8 cellular contexts compared by ENCODE assay signal in the genomic region with DNA sequence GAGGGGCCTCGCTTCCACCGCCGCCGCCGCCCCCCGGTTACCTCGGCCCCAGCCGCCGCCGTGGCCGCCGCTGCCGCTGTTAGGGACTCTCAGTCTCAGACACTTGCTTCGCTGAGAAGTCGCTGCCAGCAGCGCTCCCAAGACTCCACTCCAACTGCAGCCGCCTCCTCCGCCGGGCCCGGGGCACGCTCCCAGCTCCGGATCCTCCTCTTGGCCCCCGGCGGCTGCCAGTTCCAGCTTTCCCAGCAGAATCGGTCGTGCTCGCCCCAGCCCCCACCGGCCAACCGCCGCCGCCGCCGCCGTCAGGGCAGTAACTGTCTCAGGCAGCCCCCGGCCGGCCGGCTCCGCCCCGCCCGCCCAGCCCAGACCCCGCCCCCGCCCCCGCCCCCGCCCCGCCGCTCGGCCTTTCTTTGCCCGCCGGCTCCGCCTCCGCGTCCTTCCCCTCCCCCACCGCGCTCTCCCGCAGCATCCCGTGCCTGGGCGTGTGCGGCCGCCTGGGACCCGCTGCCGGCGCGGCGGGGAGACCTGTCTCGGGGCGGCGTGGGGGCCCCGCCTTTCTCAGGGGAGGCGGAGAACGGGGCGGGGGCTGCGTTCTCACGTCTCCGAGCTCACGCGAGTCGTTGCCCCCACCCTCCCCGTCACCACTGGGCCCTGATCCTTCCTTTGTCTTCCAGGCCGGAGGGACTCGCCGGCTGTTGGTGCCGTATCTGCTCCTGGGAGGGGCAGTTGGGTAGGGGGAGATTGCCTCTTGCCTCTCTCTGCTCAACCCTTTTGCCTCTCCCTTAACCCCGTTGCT. TPM values are rescaled to one million over a fixed set of nuclear protein-coding genes. Genes with fewer than 3 reads are reported as not detected.
A peak's percentile ranks its signal among the peaks of the same experiment; 100 is the strongest.
DNase-seq lines count a peak whose midpoint lies in the region; ATAC-seq, FAIRE-seq and TF ChIP-seq lines count a peak whose summit lies in the region.

A gene with protein sequence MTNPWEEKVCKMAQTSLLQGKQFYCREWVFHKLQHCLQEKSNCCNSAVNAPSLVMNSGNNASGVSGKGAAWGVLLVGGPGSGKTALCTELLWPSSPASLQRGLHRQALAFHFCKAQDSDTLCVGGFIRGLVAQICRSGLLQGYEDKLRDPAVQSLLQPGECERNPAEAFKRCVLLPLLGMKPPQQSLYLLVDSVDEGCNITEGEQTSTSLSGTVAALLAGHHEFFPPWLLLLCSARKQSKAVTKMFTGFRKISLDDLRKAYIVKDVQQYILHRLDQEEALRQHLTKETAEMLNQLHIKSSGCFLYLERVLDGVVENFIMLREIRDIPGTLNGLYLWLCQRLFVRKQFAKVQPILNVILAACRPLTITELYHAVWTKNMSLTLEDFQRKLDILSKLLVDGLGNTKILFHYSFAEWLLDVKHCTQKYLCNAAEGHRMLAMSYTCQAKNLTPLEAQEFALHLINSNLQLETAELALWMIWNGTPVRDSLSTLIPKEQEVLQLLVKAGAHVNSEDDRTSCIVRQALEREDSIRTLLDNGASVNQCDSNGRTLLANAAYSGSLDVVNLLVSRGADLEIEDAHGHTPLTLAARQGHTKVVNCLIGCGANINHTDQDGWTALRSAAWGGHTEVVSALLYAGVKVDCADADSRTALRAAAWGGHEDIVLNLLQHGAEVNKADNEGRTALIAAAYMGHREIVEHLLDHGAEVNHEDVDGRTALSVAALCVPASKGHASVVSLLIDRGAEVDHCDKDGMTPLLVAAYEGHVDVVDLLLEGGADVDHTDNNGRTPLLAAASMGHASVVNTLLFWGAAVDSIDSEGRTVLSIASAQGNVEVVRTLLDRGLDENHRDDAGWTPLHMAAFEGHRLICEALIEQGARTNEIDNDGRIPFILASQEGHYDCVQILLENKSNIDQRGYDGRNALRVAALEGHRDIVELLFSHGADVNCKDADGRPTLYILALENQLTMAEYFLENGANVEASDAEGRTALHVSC (N-terminal part only) (minus strand): TSS at position 316 of the 796 bp plus-strand sequence. CDS start 2,221 bp downstream, outside the sequence.

- H3K9me3 ChIP-seq in right atrium auricular region (no peaks in the 10 kb centered on the region), prostate gland (no peaks in the 10 kb centered on the region), uterus (no peaks in the 10 kb centered on the region)

- intact Hi-C loops in prostate gland (cut with DNase I) (loop anchor here (10.0 kb wide), 1 partner anchor 388 kb away; no protein-coding TSS in a partner anchor), uterus (cut with DNase I; ENCODE audit: low total_unique reads) (no loop called here)

- peak; percentile 77 for ATAC-seq in HG02759 (IDR thresholded peaks at IDR 0.05; ENCODE audit: unreplicated experiment)

- WGBS in prostate gland: 0% methylated on average over 31 of the region's 83 CpGs

- peak; percentile 9 for FAIRE-seq in GM12891 (lab: Jason Lieb, UNC)

- H3K36me3 ChIP-seq in right atrium auricular region: no peaks in the 10 kb centered on the region
- H3K36me3 ChIP-seq in prostate gland: no peaks in the 10 kb centered on the region
- no peaks in the 10 kb centered on the region for H3K36me3 ChIP-seq in uterus

- H3K27ac ChIP-seq in right atrium auricular region: peak within 1 kb of the TSS; percentile 98
- H3K27ac ChIP-seq in prostate gland: peak within 1 kb of the TSS; percentile 93 to 96
- H3K27ac ChIP-seq in uterus: peak within 1 kb of the TSS; percentile 96 to 99

- peak within 1 kb of the TSS; percentile 73 to 97 for H3K4me3 ChIP-seq in right atrium auricular region
- peak within 1 kb of the TSS; percentile 86 to 94 for H3K4me3 ChIP-seq in prostate gland
- peak within 1 kb of the TSS; percentile 62 to 96 for H3K4me3 ChIP-seq in uterus

- TF ChIP-seq CTCF in right atrium auricular region (IDR thresholded peaks at IDR 0.05): no peak
- TF ChIP-seq CTCF in prostate gland (IDR thresholded peaks at IDR 0.05): no peak
- TF ChIP-seq CTCF in uterus (IDR thresholded peaks at IDR 0.05): no peak

- peaks cover 0 to 30% of the 10 kb centered on the region in 2 donors for H3K4me1 ChIP-seq in right atrium auricular region
- no peaks in the 10 kb centered on the region for H3K4me1 ChIP-seq in prostate gland (replicated peaks)
- H3K4me1 ChIP-seq in uterus: no peaks in the 10 kb centered on the region

- TF ChIP-seq POLR2A in GM12891 (IDR thresholded peaks at IDR 0.05; ENCODE audit: low read depth, low read length): no peak
- TF ChIP-seq POLR2A in prostate gland (IDR thresholded peaks at IDR 0.05): peak; percentile 66
- TF ChIP-seq POLR2A in uterus (IDR thresholded peaks at IDR 0.05): peak; percentile 63 to 75

- H3K27me3 ChIP-seq in right atrium auricular region: no peaks in the 10 kb centered on the region
- no peaks in the 10 kb centered on the region for H3K27me3 ChIP-seq in prostate gland (replicated peaks; ENCODE audit: insufficient read depth)
- no peaks in the 10 kb centered on the region for H3K27me3 ChIP-seq in uterus

- DNase-seq in GM12891 (ENCODE audit: insufficient read length, low spot score): peak; percentile 56
- peak; percentile 59 for DNase-seq in NCI-H128 (lab: John Stamatoyannopoulos, UW; ENCODE audit: unreplicated experiment)
- peak; percentile 43 for DNase-seq in T follicular helper cell (ENCODE audit: low read depth)
- DNase-seq in anterior cingulate cortex (lab: John Stamatoyannopoulos, UW): peak; percentile 36 to 98 (median 88)
- peak; percentile 90 for DNase-seq in right atrium auricular region (ENCODE audit: low spot score)
- DNase-seq in prostate gland (ENCODE audit: low spot score): peak; percentile 83
- peak; percentile 91 to 92 for DNase-seq in uterus

TF ChIP-seq in GM12891, 5 proteins besides CTCF, POLR2A, EP300 and RAD21:
- TF ChIP-seq PAX5 (IDR thresholded peaks at IDR 0.05; ENCODE audit: insufficient read depth, low read length, severe bottlenecking) (no peak), POLR2AphosphoS5 (IDR thresholded peaks at IDR 0.05; ENCODE audit: low read depth, low read length) (no peak), SPI1 (IDR thresholded peaks at IDR 0.05; ENCODE audit: low read depth, low read length) (no peak), TAF1 (IDR thresholded peaks at IDR 0.05; ENCODE audit: low read depth, low read length) (no peak), POU2F2 (IDR thresholded peaks at IDR 0.05; ENCODE audit: low read depth, low read length) (no peak)

RNA-seq across cellular contexts. Expression of the gene that starts here (rescaled TPM):
- 0.12 TPM for polyA plus RNA-seq in GM12891 (2012; ENCODE audit: low read depth, missing spikeins)
- total RNA-seq in right atrium auricular region: 10 to 100 TPM in 1 of 2 donors, 1 to 10 TPM in 1; 8.2 to 11.7 TPM
- total RNA-seq in prostate gland: 10 to 100 TPM; 28.7 to 33.8 TPM
- 10 to 100 TPM; 11.5 to 78.5 (median 15.5) TPM for total RNA-seq in uterus

Comparison
In these comparisons a context has a peak if more than half of its experiments do, and no peak if none do; other contexts are left out.
1. Peak in every context shown above with its lines: DNase-seq, ATAC-seq, H3K4me3 ChIP-seq and H3K27ac ChIP-seq.